Comparison of ENCODE assay signal across 8 cellular contexts in the genomic region with DNA sequence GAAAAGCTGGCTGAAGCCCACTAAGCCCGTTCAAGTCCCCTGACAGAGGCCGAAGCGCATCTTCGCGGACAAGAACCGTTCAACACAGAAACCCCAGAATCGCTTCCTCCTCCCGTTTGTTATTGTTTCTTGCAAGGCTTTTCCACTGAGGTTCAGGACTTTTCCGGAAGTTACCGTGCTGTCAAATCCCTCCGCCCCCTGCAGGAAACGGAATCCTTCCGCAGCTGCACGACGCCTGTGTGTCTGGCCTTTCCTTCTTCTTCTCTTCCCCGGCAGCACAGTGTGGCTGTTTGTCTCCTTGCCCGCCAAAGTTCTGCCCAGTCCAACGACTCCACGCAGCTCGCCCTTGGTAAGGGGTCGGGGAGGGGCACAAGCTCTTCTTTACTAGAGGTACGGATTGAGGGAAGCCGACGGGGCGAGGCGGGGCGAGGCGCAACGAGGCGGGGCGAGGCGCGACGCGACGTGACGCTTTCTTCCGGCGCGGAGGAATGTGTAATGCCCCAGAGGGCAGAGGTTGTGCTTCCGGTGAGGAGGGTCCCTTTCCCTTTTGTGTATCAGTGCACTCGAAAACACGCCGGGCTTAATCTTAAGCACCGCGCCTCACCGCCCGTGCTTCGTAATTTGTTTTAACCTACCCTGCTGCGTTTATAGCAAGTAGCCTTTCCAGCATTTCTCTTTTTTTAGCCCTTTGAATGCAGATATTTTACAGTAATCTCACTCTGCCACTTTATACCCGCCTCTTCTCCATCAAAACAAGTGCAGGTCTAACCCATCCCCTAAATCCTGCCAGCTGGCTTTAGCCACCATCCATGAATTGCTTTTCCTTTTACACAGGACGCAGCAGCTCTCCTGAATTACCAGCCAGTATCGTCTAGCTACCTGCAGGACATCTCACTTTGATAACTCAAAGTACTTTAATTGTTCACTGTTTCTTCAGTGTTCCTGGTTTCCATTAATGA. TPM values are rescaled to one million over a fixed set of nuclear protein-coding genes. Genes with fewer than 3 reads are reported as not detected.
DNase-seq lines count a peak whose midpoint lies in the region; ATAC-seq, FAIRE-seq and TF ChIP-seq lines count a peak whose summit lies in the region.

A gene (minus strand): TSS at position 183 of the 959 bp plus-strand sequence. CDS start 229 bp downstream, outside the sequence.

- H3K9me3 ChIP-seq in left ventricle myocardium inferior (replicated peaks) = no peaks in the 10 kb centered on the region

- H3K4me3 Mint-ChIP-seq in activated naive CD8-positive, alpha-beta T cell treated with anti-CD3 and anti-CD28 coated beads, Interleukin-2, amount 50 U/mL, for 24 hours = peak within 1 kb of the TSS; percentile 99

- no peaks in the 10 kb centered on the region for H3K27me3 ChIP-seq in left ventricle myocardium inferior (ENCODE audit: low read depth)
- H3K27me3 ChIP-seq in rectal smooth muscle tissue (ENCODE audit: control insufficient read depth, insufficient read depth, low read length) = no peaks in the 10 kb centered on the region

- no peak for FAIRE-seq in RCC 7860 (lab: Jason Lieb, UNC)

- H3K27me3 Mint-ChIP-seq in activated naive CD8-positive, alpha-beta T cell treated with anti-CD3 and anti-CD28 coated beads, Interleukin-2, amount 50 U/mL, for 24 hours = no peaks in the 10 kb centered on the region

- H3K4me3 ChIP-seq in GM12875 (ENCODE audit: low read depth, low read length) (peak within 1 kb of the TSS; percentile 81), left ventricle myocardium inferior (peak within 1 kb of the TSS; percentile 86), rectal smooth muscle tissue (ENCODE audit: low read length) (peak within 1 kb of the TSS; percentile 100)

- H3K4me1 ChIP-seq in left ventricle myocardium inferior (peaks cover 55% of the 10 kb centered on the region), rectal smooth muscle tissue (ENCODE audit: control insufficient read depth, insufficient read depth, low read length) (peaks cover 14% of the 10 kb centered on the region)

- H3K27ac ChIP-seq in left ventricle myocardium inferior (replicated peaks) (peak within 1 kb of the TSS; percentile 97), rectal smooth muscle tissue (ENCODE audit: low read depth, low read length) (peak within 1 kb of the TSS; percentile 99)

- intact Hi-C loops in left ventricle myocardium inferior (cut with micrococcal nuclease) = no loop called here

- H3K9ac ChIP-seq in rectal smooth muscle tissue (ENCODE audit: low read length) = peak within 1 kb of the TSS; percentile 93

- H3K4me1 Mint-ChIP-seq in activated naive CD8-positive, alpha-beta T cell treated with anti-CD3 and anti-CD28 coated beads, Interleukin-2, amount 50 U/mL, for 24 hours = peaks cover 40% of the 10 kb centered on the region

- peak; percentile 92 for ATAC-seq in HG02678 (IDR thresholded peaks at IDR 0.05; ENCODE audit: unreplicated experiment)
- peak; percentile 98 for ATAC-seq in activated naive CD8-positive, alpha-beta T cell treated with anti-CD3 and anti-CD28 coated beads, Interleukin-2, amount 50 U/mL, for 24 hours

- H3K36me3 Mint-ChIP-seq in activated naive CD8-positive, alpha-beta T cell treated with anti-CD3 and anti-CD28 coated beads, Interleukin-2, amount 50 U/mL, for 24 hours (ENCODE audit: low read depth) = peaks cover 18% of the 10 kb centered on the region

- peaks cover 3% of the 10 kb centered on the region for H3K36me3 ChIP-seq in left ventricle myocardium inferior
- H3K36me3 ChIP-seq in rectal smooth muscle tissue (ENCODE audit: control insufficient read depth, insufficient read depth, low read length) = peaks cover 2% of the 10 kb centered on the region

- DNase-seq in RCC 7860 (ENCODE audit: low spot score) = peak; percentile 69
- DNase-seq in activated naive CD8-positive, alpha-beta T cell treated with anti-CD3 and anti-CD28 coated beads, Interleukin-2, amount 50 U/mL, for 24 hours = peak; percentile 89
- DNase-seq in left ventricle myocardium inferior = peak; percentile 90
- no peak for DNase-seq in amygdala (lab: John Stamatoyannopoulos, UW)
- no peak for DNase-seq in NCI-H526 (lab: John Stamatoyannopoulos, UW)

- peak within 1 kb of the TSS; percentile 100 for H3K27ac Mint-ChIP-seq in activated naive CD8-positive, alpha-beta T cell treated with anti-CD3 and anti-CD28 coated beads, Interleukin-2, amount 50 U/mL, for 24 hours

- no peaks in the 10 kb centered on the region for H3K9me3 Mint-ChIP-seq in activated naive CD8-positive, alpha-beta T cell treated with anti-CD3 and anti-CD28 coated beads, Interleukin-2, amount 50 U/mL, for 24 hours

- TF ChIP-seq CTCF in GM12875 (IDR thresholded peaks at IDR 0.05; ENCODE audit: borderline replicate concordance, insufficient read depth, low read depth, low read length) (no peak), left ventricle myocardium inferior (IDR thresholded peaks at IDR 0.05; ENCODE audit: borderline replicate concordance) (peak; percentile 18)

RNA-seq across cellular contexts. Expression of the gene that starts here (rescaled TPM):
- 28.2 TPM for total RNA-seq in left ventricle myocardium inferior

Comparison
In these comparisons a context has a peak if more than half of its experiments do, and no peak if none do; other contexts are left out.
1. DNase-seq: peak in RCC 7860 (single experiment), activated naive CD8-positive, alpha-beta T cell treated with anti-CD3 and anti-CD28 coated beads, Interleukin-2, amount 50 U/mL, for 24 hours (single experiment) and left ventricle myocardium inferior (single experiment); none in amygdala (0 of 56) and NCI-H526 (0 of 2).
2. Peak in every context shown above with its lines, with median percentiles within 50 percentile points of each other: H3K4me3 ChIP-seq.